Comparison of ENCODE assay signal across 10 cellular contexts in the genomic region with DNA sequence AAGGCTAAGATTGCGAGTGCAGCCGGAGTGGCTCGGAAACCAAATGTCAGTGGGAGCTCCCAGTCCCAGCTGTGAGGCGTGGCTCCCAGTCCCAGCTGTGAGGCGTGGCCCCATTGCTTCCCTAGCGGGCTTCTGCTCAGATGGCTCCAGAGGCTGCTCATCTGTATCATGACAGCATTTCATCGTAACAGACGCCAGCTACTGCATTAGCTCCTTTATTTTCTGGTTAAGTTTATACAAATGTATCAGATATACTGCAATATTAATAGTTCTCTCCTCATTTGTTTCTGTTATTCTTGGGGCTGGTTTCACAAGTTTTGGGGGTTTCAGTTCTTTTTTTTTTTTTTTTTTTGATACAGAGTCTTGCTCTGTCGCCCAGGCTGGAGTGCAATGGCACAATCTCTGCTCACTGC. TPM values are rescaled to one million over a fixed set of nuclear protein-coding genes. Genes with fewer than 3 reads are reported as not detected.
DNase-seq lines count a peak whose midpoint lies in the region; ATAC-seq, FAIRE-seq and TF ChIP-seq lines count a peak whose summit lies in the region.
"Had no signal": no experiment of that assay in that cellular context is flagged by ENCODE, and none has a peak within 500 bp of the region (broad histone marks: within the 10 kb centered on the region; RNA-seq: fewer than 3 reads in every experiment).

No MANE protein-coding gene starts in this region.

- H3K27me3 ChIP-seq in breast epithelium (peaks cover 0 to 3% of the 10 kb centered on the region in 2 donors), thyroid gland (no peaks in the 10 kb centered on the region)

- TF ChIP-seq POLR2A in breast epithelium (IDR thresholded peaks at IDR 0.05) (no peak), thyroid gland (IDR thresholded peaks at IDR 0.05) (no peak)

- TF ChIP-seq CTCF in breast epithelium (IDR thresholded peaks at IDR 0.05) = no peak
- no peak for TF ChIP-seq CTCF in thyroid gland (IDR thresholded peaks at IDR 0.05)

- H3K4me3 ChIP-seq in breast epithelium (no peak overlapping the region), thyroid gland (replicated peaks in 1 of 3) (no peak overlapping the region)

- 84 to 88% methylated on average over 7 to 9 of the region's 9 CpGs for WGBS in thyroid gland, 2 donors

- H3K9me3 ChIP-seq in breast epithelium (no peaks in the 10 kb centered on the region), thyroid gland (no peaks in the 10 kb centered on the region)

- ATAC-seq in GM21526 (IDR thresholded peaks at IDR 0.05; ENCODE audit: low FRiP score, unreplicated experiment) (peak; percentile 88), HG03342 (IDR thresholded peaks at IDR 0.05; ENCODE audit: unreplicated experiment) (peak; percentile 74)

- peak; percentile 69 for FAIRE-seq in GM18507 (lab: Jason Lieb, UNC)

- intact Hi-C loops in head of caudate nucleus (cut with DNase I) = no loop called here
- intact Hi-C loops in breast epithelium (cut with DNase I; ENCODE audit: low total_unique reads) = no loop called here
- intact Hi-C loops in thyroid gland (cut with DNase I) = no loop called here

- DNase-seq in GM18507 (ENCODE audit: extremely low spot score, insufficient read length, low read depth) = no peak
- DNase-seq in head of caudate nucleus = peak in 27 of 42 donors; percentile 11 to 73 (median 31)
- no peak for DNase-seq in breast epithelium (ENCODE audit: low spot score in 2 of 2)
- no peak for DNase-seq in thyroid gland
- DNase-seq in DMS53 (lab: John Stamatoyannopoulos, UW) = no peak
- DNase-seq in glomerular visceral epithelial cell (ENCODE audit: extremely low spot score) = no peak
- DNase-seq: Calu3 had no signal

- H3K27ac ChIP-seq in breast epithelium (no peak overlapping the region), thyroid gland (no peak overlapping the region)

- H3K4me1 ChIP-seq in breast epithelium (no peaks in the 10 kb centered on the region), thyroid gland (peaks cover 0 to 4% of the 10 kb centered on the region in 2 donors)

- H3K36me3 ChIP-seq in breast epithelium (no peaks in the 10 kb centered on the region), thyroid gland (no peaks in the 10 kb centered on the region)

RNA-seq across cellular contexts. Expression of a gene that starts 34.7 kb away (rescaled TPM):
- total RNA-seq in breast epithelium (not detected), thyroid gland (1 to 10 TPM in 1 of 4 donors, under 1 TPM in 1, not detected in 2; 0.13 to 1.3 TPM)
- total RNA-seq: Calu3, omental fat pad had no signal

Comparison
In these comparisons a context has a peak if more than half of its experiments do, and no peak if none do; other contexts are left out.
1. DNase-seq: peak in head of caudate nucleus (27 of 42); none in GM18507 (single experiment), breast epithelium (0 of 2), thyroid gland (0 of 2), DMS53 (single experiment) and glomerular visceral epithelial cell (single experiment).